In genomic region chr16:77376358-77376757, GRCh38 we compare ENCODE assay signal across 1 cellular context.
TF ChIP-seq lines count a peak whose summit lies in the region.

No MANE protein-coding gene starts in this region.

TF ChIP-seq in GM12878, 131 proteins besides CTCF, POLR2A, EP300 and RAD21 (continued from another document):
- TF ChIP-seq SIX5 (IDR thresholded peaks at IDR 0.05; ENCODE audit: low read depth, low read length, severe bottlenecking) (no peak), SREBF1 (IDR thresholded peaks at IDR 0.05; ENCODE audit: low read length) (no peak), FOXM1 (IDR thresholded peaks at IDR 0.05; ENCODE audit: low read depth, low read length) (no peak), GATAD2B (conservative IDR thresholded peaks at IDR 0.05; ENCODE audit: low read depth) (no peak), ZBTB11 (CRISPR knock-in tag; IDR thresholded peaks at IDR 0.05) (no peak), JUND (IDR thresholded peaks at IDR 0.05; ENCODE audit: low read depth, low read length) (no peak), BCL11A (IDR thresholded peaks at IDR 0.05; ENCODE audit: low read depth, low read length) (no peak), E2F8 (IDR thresholded peaks at IDR 0.05; ENCODE audit: low read depth, partially characterized antibody) (no peak), CHD2 (IDR thresholded peaks at IDR 0.05; ENCODE audit: borderline replicate concordance, low read depth, low read length) (no peak)
